Comparison of ENCODE assay signal across 19 cellular contexts in genomic region chrX:17519349-17519748, GRCh38.
A peak's percentile ranks its signal among the peaks of the same experiment; 100 is the strongest.
DNase-seq lines count a peak whose midpoint lies in the region; TF ChIP-seq lines count a peak whose summit lies in the region.
"Had no signal": no experiment of that assay in that cellular context is flagged by ENCODE, and none has a peak within 500 bp of the region (broad histone marks: within the 10 kb centered on the region; RNA-seq: fewer than 3 reads in every experiment).

No MANE protein-coding gene starts in this region.

- H3K36me3 Mint-ChIP-seq in endodermal cell (ENCODE audit: low read depth), result no peaks in the 10 kb centered on the region
- H3K36me3 Mint-ChIP-seq: activated CD4-positive, alpha-beta memory T cell treated with anti-CD3 and anti-CD28 coated beads for 36 hours; naive thymus-derived CD8-positive, alpha-beta T cell had no signal

- intact Hi-C loops in esophagus muscularis mucosa (cut with DNase I), result no loop called here

- no peaks in the 10 kb centered on the region for H3K9me3 ChIP-seq in esophagus muscularis mucosa
- H3K9me3 ChIP-seq in skeletal muscle tissue (ENCODE audit: control insufficient read depth in 3 of 3, low read length in 3 of 3), result no peaks in the 10 kb centered on the region
- no peaks in the 10 kb centered on the region for H3K9me3 ChIP-seq in endodermal cell (ENCODE audit: control insufficient read depth, low read length)
- H3K9me3 ChIP-seq: thyroid gland had no signal

- no peak overlapping the region for H3K9ac ChIP-seq in skeletal muscle tissue (ENCODE audit: low read depth in 1 of 3, low read length in 3 of 3)
- no peak overlapping the region for H3K9ac ChIP-seq in endodermal cell (ENCODE audit: extremely low read depth, low read length, poor library complexity, severe bottlenecking)

- H3K4me1 ChIP-seq in esophagus muscularis mucosa (peaks cover 0 to 21% (median 9%) of the 10 kb centered on the region in 4 donors), skeletal muscle tissue (ENCODE audit: control insufficient read depth in 3 of 3, insufficient read depth in 3 of 3, low read length in 3 of 3) (peaks cover 0 to 2% (median 0%) of the 10 kb centered on the region in 3 donors), endodermal cell (ENCODE audit: control insufficient read depth, insufficient read depth, low read length) (no peaks in the 10 kb centered on the region)

- no peak overlapping the region for H3K4me3 Mint-ChIP-seq in endodermal cell
- H3K4me3 Mint-ChIP-seq: activated CD4-positive, alpha-beta memory T cell treated with anti-CD3 and anti-CD28 coated beads for 36 hours; activated T-helper 1 cell treated with anti-CD3 and anti-CD28 coated beads, Interleukin-12 subunit alpha, Interleukin-12 subunit beta, Interleukin-2, Interleukin-4 antibody, amounts not matched to agents 30 ng/mL and 10 ng/mL and 1 ng/mL, durations not matched to agents 14 hours and 24 hours and 36 hours; naive thymus-derived CD8-positive, alpha-beta T cell had no signal

- TF ChIP-seq POLR2A in esophagus muscularis mucosa (IDR thresholded peaks at IDR 0.05; ENCODE audit: low read depth), result no peak

- no peaks in the 10 kb centered on the region for H3K27me3 Mint-ChIP-seq in endodermal cell (ENCODE audit: insufficient read depth)
- H3K27me3 Mint-ChIP-seq: activated CD4-positive, alpha-beta memory T cell treated with anti-CD3 and anti-CD28 coated beads for 36 hours had no signal

- H3K4me3 ChIP-seq in esophagus muscularis mucosa (peak overlapping the region in 2 of 4 donors; percentile 12 to 23), skeletal muscle tissue (ENCODE audit: low read length in 3 of 3) (peak overlapping the region in 2 of 3 donors; percentile 14 to 38), endodermal cell (ENCODE audit: low read length) (no peak overlapping the region)
- H3K4me3 ChIP-seq: thyroid gland had no signal

- peaks cover 5% of the 10 kb centered on the region for H3K4me1 Mint-ChIP-seq in endodermal cell
- H3K4me1 Mint-ChIP-seq: naive thymus-derived CD8-positive, alpha-beta T cell had no signal

- DNase-seq in AG09319 (ENCODE audit: extremely low read depth, low read depth), result peak; percentile 44
- no peak for DNase-seq in esophagus muscularis mucosa (ENCODE audit: extremely low spot score)
- DNase-seq in hepatic stellate cell (ENCODE audit: low spot score), result peak; percentile 9
- no peak for DNase-seq in endodermal cell
- no peak for DNase-seq in NCI-H1048 (lab: John Stamatoyannopoulos, UW)
- DNase-seq in iPS-NIHi11 (ENCODE audit: low spot score), result no peak
- no peak for DNase-seq in activated CD4-positive, alpha-beta T cell treated with anti-CD3 and anti-CD28 coated beads for 1 hour
- DNase-seq: activated CD4-positive, alpha-beta memory T cell treated with anti-CD3 and anti-CD28 coated beads for 36 hours; COR-L47; EL; H7; naive thymus-derived CD8-positive, alpha-beta T cell; NCI-H187; NCI-H510A; stimulated activated CD4-positive, alpha-beta T cell treated with anti-CD3 and anti-CD28 coated beads, Interleukin-4, amount 100 ng/mL, for 1 hour; stimulated activated CD8-positive, alpha-beta memory T cell treated with anti-CD3 and anti-CD28 coated beads, Interleukin-4, amount 100 ng/mL, for 48 hours had no signal

- TF ChIP-seq CTCF in AG09319 (IDR thresholded peaks at IDR 0.05; ENCODE audit: low read depth, low read length) (no peak), esophagus muscularis mucosa (IDR thresholded peaks at IDR 0.05) (no peak), endodermal cell (conservative IDR thresholded peaks at IDR 0.05) (no peak)

- H3K9me3 Mint-ChIP-seq in endodermal cell, result peaks cover 4% of the 10 kb centered on the region
- H3K9me3 Mint-ChIP-seq: activated CD4-positive, alpha-beta memory T cell treated with anti-CD3 and anti-CD28 coated beads for 36 hours; activated T-helper 1 cell treated with anti-CD3 and anti-CD28 coated beads, Interleukin-12 subunit alpha, Interleukin-12 subunit beta, Interleukin-2, Interleukin-4 antibody, amounts not matched to agents 30 ng/mL and 10 ng/mL and 1 ng/mL, durations not matched to agents 14 hours and 24 hours and 36 hours; naive thymus-derived CD8-positive, alpha-beta T cell had no signal

- no peak for TF ChIP-seq EP300 in esophagus muscularis mucosa (IDR thresholded peaks at IDR 0.05)

- no peaks in the 10 kb centered on the region for H3K36me3 ChIP-seq in esophagus muscularis mucosa
- H3K36me3 ChIP-seq in skeletal muscle tissue (ENCODE audit: control insufficient read depth in 3 of 3, insufficient read depth in 3 of 3, low read length in 3 of 3), result no peaks in the 10 kb centered on the region
- H3K36me3 ChIP-seq in endodermal cell (ENCODE audit: control insufficient read depth, insufficient read depth, low read length), result no peaks in the 10 kb centered on the region
- H3K36me3 ChIP-seq: thyroid gland had no signal

- H3K27ac ChIP-seq in esophagus muscularis mucosa (replicated peaks in 1 of 4) (peak overlapping the region in 3 of 4 donors; percentile 4 to 62 (median 38)), skeletal muscle tissue (ENCODE audit: low read depth, low read length) (peak overlapping the region; percentile 29), endodermal cell (ENCODE audit: low read depth, low read length) (no peak overlapping the region)
- H3K27ac ChIP-seq: thyroid gland had no signal

- H3K27ac Mint-ChIP-seq in endodermal cell, result no peak overlapping the region
- H3K27ac Mint-ChIP-seq: activated CD4-positive, alpha-beta memory T cell treated with anti-CD3 and anti-CD28 coated beads for 36 hours; activated T-helper 1 cell treated with anti-CD3 and anti-CD28 coated beads, Interleukin-12 subunit alpha, Interleukin-12 subunit beta, Interleukin-2, Interleukin-4 antibody, amounts not matched to agents 30 ng/mL and 10 ng/mL and 1 ng/mL, durations not matched to agents 14 hours and 24 hours and 36 hours; naive thymus-derived CD8-positive, alpha-beta T cell had no signal

- H3K27me3 ChIP-seq in esophagus muscularis mucosa (peaks cover 0 to 3% (median 0%) of the 10 kb centered on the region in 4 donors), skeletal muscle tissue (ENCODE audit: control insufficient read depth in 3 of 3, insufficient read depth in 3 of 3, low read length in 3 of 3) (no peaks in the 10 kb centered on the region), endodermal cell (ENCODE audit: control insufficient read depth, insufficient read depth, low read length, poor library complexity, severe bottlenecking) (no peaks in the 10 kb centered on the region)
- H3K27me3 ChIP-seq: thyroid gland had no signal

- WGBS in esophagus muscularis mucosa, result 54% methylated on average over 6 of the region's 6 CpGs
- 92% methylated on average over 4 of the region's 6 CpGs; no CpG with 5 or more reads in 1 of the 2 experiments for WGBS in endodermal cell (ENCODE audit: insufficient coverage in 1 of 2, insufficient read length in 1 of 2), 2 experiments

Comparison
In these comparisons a context has a peak if more than half of its experiments do, and no peak if none do; other contexts are left out.
1. DNase-seq: peak in AG09319 (single experiment) and hepatic stellate cell (single experiment); none in esophagus muscularis mucosa (single experiment), endodermal cell (single experiment), NCI-H1048 (single experiment), iPS-NIHi11 (single experiment) and activated CD4-positive, alpha-beta T cell treated with anti-CD3 and anti-CD28 coated beads for 1 hour (single experiment).